ENCODE assay signal across 9 cellular contexts in the genomic region with DNA sequence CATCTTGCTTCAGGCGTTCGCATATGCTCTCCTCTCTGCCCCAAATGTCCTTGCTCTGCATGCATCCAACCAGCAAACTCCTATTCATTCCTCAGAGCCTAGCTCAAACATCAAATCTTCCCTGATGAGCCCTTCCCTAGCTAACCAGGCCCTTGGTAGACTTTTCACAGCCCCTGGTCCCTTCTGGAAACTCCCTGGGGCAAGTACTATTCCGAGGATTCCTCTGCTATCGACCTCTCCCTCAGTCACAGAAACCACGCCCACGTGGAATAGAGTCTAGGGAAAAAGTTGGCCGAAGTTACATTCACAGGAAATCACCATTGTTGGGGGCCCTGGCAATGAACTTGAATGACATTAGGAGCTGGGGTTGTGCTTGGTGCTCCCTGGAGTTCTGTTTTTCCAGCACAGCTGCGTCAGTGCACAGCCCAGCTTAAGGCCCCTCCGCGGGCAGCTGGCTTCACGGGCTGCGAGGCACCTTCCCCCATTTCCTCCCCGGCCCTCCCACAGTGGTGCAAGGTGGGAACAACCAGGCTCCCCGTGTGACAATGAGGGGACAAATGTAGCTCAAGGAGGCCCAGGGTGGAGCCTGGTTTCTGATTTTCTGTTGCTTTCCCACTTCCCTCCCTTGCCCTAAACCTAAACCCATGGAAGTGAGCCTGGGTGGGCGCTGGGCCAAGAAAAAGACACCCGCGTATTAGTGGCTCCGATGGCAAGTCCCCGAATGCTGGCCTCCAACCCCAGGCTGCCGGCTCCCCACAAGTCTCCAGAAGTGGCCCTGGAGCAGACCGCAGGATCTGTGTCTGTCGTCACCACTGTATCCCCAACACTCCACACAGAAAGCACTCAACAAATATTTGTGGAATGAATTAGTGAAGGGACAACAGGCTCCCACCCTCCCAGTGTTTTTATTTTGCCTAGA. TPM values are rescaled to one million over a fixed set of nuclear protein-coding genes. Genes with fewer than 3 reads are reported as not detected.
DNase-seq lines count a peak whose midpoint lies in the region; ATAC-seq and TF ChIP-seq lines count a peak whose summit lies in the region.
"Had no signal": no experiment of that assay in that cellular context is flagged by ENCODE, and none has a peak within 500 bp of the region (broad histone marks: within the 10 kb centered on the region; RNA-seq: fewer than 3 reads in every experiment).

No MANE protein-coding gene starts in this region.

- in situ Hi-C loops in GM13976 (cut with MboI; ENCODE audit: low sequenced_read_pairs, unreplicated experiment) = no loop called here

- WGBS in aorta, 2 donors = 8 to 9% methylated on average over 22 of the region's 22 CpGs

- intact Hi-C loops in dorsolateral prefrontal cortex (cut with DNase I) (no loop called here), aorta (cut with DNase I) (no loop called here)

- peak overlapping the region; percentile 12 for H3K27ac Mint-ChIP-seq in activated naive CD8-positive, alpha-beta T cell
- no peak overlapping the region for H3K27ac Mint-ChIP-seq in activated naive CD8-positive, alpha-beta T cell treated with anti-CD3 and anti-CD28 coated beads for 36 hours

- no peaks in the 10 kb centered on the region for H3K27me3 ChIP-seq in dorsolateral prefrontal cortex
- no peaks in the 10 kb centered on the region for H3K27me3 ChIP-seq in aorta (ENCODE audit: control insufficient read depth in 1 of 2, insufficient read depth in 2 of 2, low read length in 1 of 2)

- H3K9me3 Mint-ChIP-seq in activated naive CD8-positive, alpha-beta T cell (ENCODE audit: low read depth) = no peaks in the 10 kb centered on the region
- no peaks in the 10 kb centered on the region for H3K9me3 Mint-ChIP-seq in activated naive CD8-positive, alpha-beta T cell treated with anti-CD3 and anti-CD28 coated beads for 36 hours

- no peaks in the 10 kb centered on the region for H3K36me3 ChIP-seq in aorta (ENCODE audit: control insufficient read depth in 1 of 2, insufficient read depth in 2 of 2, low read length in 1 of 2)

- H3K4me1 ChIP-seq in aorta (ENCODE audit: control insufficient read depth in 1 of 2, insufficient read depth in 2 of 2, low read length in 2 of 2) = peaks cover 0 to 5% of the 10 kb centered on the region in 2 donors

- H3K4me3 ChIP-seq in dorsolateral prefrontal cortex (peak overlapping the region in 32 of 59 donors; percentile 3 to 95 (median 34)), aorta (ENCODE audit: low read length in 2 of 2) (no peak overlapping the region)

- DNase-seq in activated naive CD8-positive, alpha-beta T cell treated with anti-CD3 and anti-CD28 coated beads for 36 hours = no peak
- peak in 2 of 10 donors; percentile 38 to 44 for DNase-seq in dorsolateral prefrontal cortex
- peak; percentile 84 for DNase-seq in myocyte (ENCODE audit: low read depth)
- DNase-seq in aorta = peak; percentile 78 to 86
- no peak for DNase-seq in GM13976 (ENCODE audit: low spot score)
- DNase-seq: NCI-H69 had no signal

- H3K4me1 Mint-ChIP-seq in activated naive CD8-positive, alpha-beta T cell (ENCODE audit: low read depth) = peaks cover 35% of the 10 kb centered on the region
- peaks cover 28% of the 10 kb centered on the region for H3K4me1 Mint-ChIP-seq in activated naive CD8-positive, alpha-beta T cell treated with anti-CD3 and anti-CD28 coated beads for 36 hours

- no peak for TF ChIP-seq CTCF in dorsolateral prefrontal cortex (IDR thresholded peaks at IDR 0.05 in 54 of 56, conservative IDR thresholded peaks at IDR 0.05 in 2 of 56; ENCODE audit: low read depth in 1 of 56, partially characterized antibody in 56 of 56)
- no peak for TF ChIP-seq CTCF in GM13976 (IDR thresholded peaks at IDR 0.05; ENCODE audit: borderline replicate concordance, control extremely low read depth, extremely low read depth, insufficient read depth, missing control alignments)

- no peaks in the 10 kb centered on the region for H3K9me3 ChIP-seq in aorta (ENCODE audit: control insufficient read depth, low read length)

- H3K36me3 Mint-ChIP-seq in activated naive CD8-positive, alpha-beta T cell = no peaks in the 10 kb centered on the region
- H3K36me3 Mint-ChIP-seq in activated naive CD8-positive, alpha-beta T cell treated with anti-CD3 and anti-CD28 coated beads for 36 hours = peaks cover 2% of the 10 kb centered on the region

- ATAC-seq in aorta (ENCODE audit: low FRiP score) = peak; percentile 9
- no peak for ATAC-seq in GM21825 (IDR thresholded peaks at IDR 0.05; ENCODE audit: unreplicated experiment)
- ATAC-seq in GM21423 (IDR thresholded peaks at IDR 0.05; ENCODE audit: unreplicated experiment) = no peak

- peak overlapping the region in 58 of 59 donors; percentile 19 to 97 (median 80) for H3K27ac ChIP-seq in dorsolateral prefrontal cortex
- H3K27ac ChIP-seq in aorta (ENCODE audit: low read depth in 1 of 2, low read length in 2 of 2) = peak overlapping the region; percentile 34 to 91

- no peaks in the 10 kb centered on the region for H3K27me3 Mint-ChIP-seq in activated naive CD8-positive, alpha-beta T cell
- H3K27me3 Mint-ChIP-seq in activated naive CD8-positive, alpha-beta T cell treated with anti-CD3 and anti-CD28 coated beads for 36 hours = no peaks in the 10 kb centered on the region

- H3K4me3 Mint-ChIP-seq in activated naive CD8-positive, alpha-beta T cell = no peak overlapping the region
- no peak overlapping the region for H3K4me3 Mint-ChIP-seq in activated naive CD8-positive, alpha-beta T cell treated with anti-CD3 and anti-CD28 coated beads for 36 hours

RNA-seq across cellular contexts. Expression of gene ATP5MGL, which starts 4.3 kb away (rescaled TPM):
- total RNA-seq in activated naive CD8-positive, alpha-beta T cell treated with anti-CD3 and anti-CD28 coated beads for 36 hours = under 1 TPM; 0.37 to 0.56 TPM
- total RNA-seq in dorsolateral prefrontal cortex (1 to 10 TPM in 62 of 120 experiments, under 1 TPM in 31, not detected in 27; 0.65 to 6.3 (median 1.3) TPM), myocyte (not detected in 2 replicates), aorta (1 to 10 TPM; 1.5 to 2.7 TPM)
- polyA plus RNA-seq in myocyte (2012) = not detected
- polyA plus RNA-seq in aorta = not detected

RNA-seq across cellular contexts. Expression of gene CYB5R3, which starts 4.5 kb away (rescaled TPM):
- 10 to 100 TPM; 62.7 to 64.3 TPM for total RNA-seq in activated naive CD8-positive, alpha-beta T cell treated with anti-CD3 and anti-CD28 coated beads for 36 hours
- total RNA-seq in dorsolateral prefrontal cortex (100 to 1,000 TPM in 119 of 120 experiments, 10 to 100 TPM in 1; 85.4 to 229 (median 131) TPM), myocyte (213 and 237 TPM in 2 replicates), aorta (100 to 1,000 TPM; 430 to 444 TPM)
- 375 TPM for polyA plus RNA-seq in myocyte (2012)
- 100 to 1,000 TPM; 346 to 756 TPM for polyA plus RNA-seq in aorta

RNA-seq across cellular contexts. Expression of gene POLDIP3, which starts 30.0 kb away (rescaled TPM):
- 10 to 100 TPM; 71.7 to 72.0 TPM for total RNA-seq in activated naive CD8-positive, alpha-beta T cell treated with anti-CD3 and anti-CD28 coated beads for 36 hours
- total RNA-seq in dorsolateral prefrontal cortex (10 to 100 TPM; 47.0 to 95.5 (median 65.3) TPM), myocyte (26.2 and 29.5 TPM in 2 replicates), aorta (10 to 100 TPM; 49.2 to 49.6 TPM)
- 48.2 TPM for polyA plus RNA-seq in myocyte (2012)
- polyA plus RNA-seq in aorta = 10 to 100 TPM; 26.0 to 32.9 TPM

Comparison
In these comparisons a context has a peak if more than half of its experiments do, and no peak if none do; other contexts are left out.
1. DNase-seq: peak in myocyte (single experiment) and aorta (2 of 2); none in activated naive CD8-positive, alpha-beta T cell treated with anti-CD3 and anti-CD28 coated beads for 36 hours (single experiment) and GM13976 (single experiment).
2. H3K4me3 ChIP-seq: peak in dorsolateral prefrontal cortex (32 of 59); none in aorta (0 of 2).